Comparison of ENCODE assay signal across 8 cellular contexts in the genomic region with DNA sequence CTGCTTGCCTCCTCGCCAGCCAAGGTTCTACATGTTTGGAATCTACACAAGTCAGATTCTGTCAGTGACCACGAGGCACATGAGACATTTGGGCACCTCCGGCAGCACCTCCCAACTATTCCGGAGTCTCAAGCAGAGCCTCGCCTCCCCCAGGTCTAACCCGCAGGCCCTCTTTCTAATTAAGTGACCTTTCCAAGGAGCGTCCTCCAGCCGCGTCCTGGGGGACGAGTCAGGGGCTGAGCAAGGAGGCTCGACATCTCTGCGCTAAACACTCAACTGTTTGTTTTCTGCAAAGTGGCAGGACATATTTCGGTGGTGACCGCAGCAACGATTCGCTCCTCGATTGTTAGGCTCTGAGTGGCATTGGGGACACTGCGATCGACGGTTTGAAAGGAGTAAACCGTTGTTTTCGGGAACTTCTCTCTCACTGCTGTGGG. TPM values are rescaled to one million over a fixed set of nuclear protein-coding genes. Genes with fewer than 3 reads are reported as not detected.
DNase-seq lines count a peak whose midpoint lies in the region; ATAC-seq and TF ChIP-seq lines count a peak whose summit lies in the region.

No MANE protein-coding gene starts in this region.

- H3K4me1 ChIP-seq in body of pancreas (peaks cover 14% of the 10 kb centered on the region), subcutaneous abdominal adipose tissue (ENCODE audit: control insufficient read depth in 5 of 5, insufficient read depth in 5 of 5, low read length in 5 of 5) (peaks cover 4 to 24% (median 20%) of the 10 kb centered on the region in 5 donors)

- TF ChIP-seq POLR2A in body of pancreas (IDR thresholded peaks at IDR 0.05) = no peak

- H3K27me3 ChIP-seq in body of pancreas = no peaks in the 10 kb centered on the region
- H3K27me3 ChIP-seq in subcutaneous abdominal adipose tissue (ENCODE audit: control insufficient read depth in 5 of 5, insufficient read depth in 4 of 5, low read length in 5 of 5) = peaks cover 0 to 5% (median 0%) of the 10 kb centered on the region in 5 donors

- no peaks in the 10 kb centered on the region for H3K36me3 ChIP-seq in body of pancreas (replicated peaks in 1 of 2; ENCODE audit: insufficient read depth in 1 of 2, low read depth in 2 of 2)
- H3K36me3 ChIP-seq in subcutaneous abdominal adipose tissue (ENCODE audit: control insufficient read depth in 5 of 5, insufficient read depth in 5 of 5, low read length in 5 of 5) = no peaks in the 10 kb centered on the region

- TF ChIP-seq CTCF in body of pancreas (IDR thresholded peaks at IDR 0.05) = no peak

- in situ Hi-C loops in Caki2 (cut with HindIII; ENCODE audit: low pct_unique_long_range_greater_than_20kb, low sequenced_read_pairs) = no loop called here

- WGBS in body of pancreas, 2 donors = 1% methylated on average over 14 to 22 of the region's 22 CpGs

- no peaks in the 10 kb centered on the region for H3K9me3 ChIP-seq in body of pancreas
- no peaks in the 10 kb centered on the region for H3K9me3 ChIP-seq in subcutaneous abdominal adipose tissue (ENCODE audit: control insufficient read depth in 5 of 5, low read length in 5 of 5)

- intact Hi-C loops in body of pancreas (cut with DNase I) = no loop called here

- DNase-seq in Caki2 (ENCODE audit: low read depth) (peak; percentile 1), body of pancreas (no peak), kidney glomerular epithelial cell (lab: John Stamatoyannopoulos, UW) (peak; percentile 37), Kasumi-1 (lab: John Stamatoyannopoulos, UW) (no peak)

- H3K27ac ChIP-seq in body of pancreas (peak overlapping the region in 3 of 4 donors; percentile 4 to 59 (median 55)), subcutaneous abdominal adipose tissue (ENCODE audit: low read depth, low read length) (no peak overlapping the region)

- ATAC-seq in HG03520 (IDR thresholded peaks at IDR 0.05; ENCODE audit: unreplicated experiment) (peak; percentile 7), body of pancreas (peak; percentile 15), HG02763 (IDR thresholded peaks at IDR 0.05; ENCODE audit: unreplicated experiment) (no peak), HG02610 (IDR thresholded peaks at IDR 0.05; ENCODE audit: unreplicated experiment) (no peak)

- peak overlapping the region; percentile 7 to 80 (median 41) for H3K9ac ChIP-seq in subcutaneous abdominal adipose tissue (ENCODE audit: low read length in 5 of 5)

- H3K4me3 ChIP-seq in body of pancreas (peak overlapping the region; percentile 23 to 92), subcutaneous abdominal adipose tissue (ENCODE audit: low read depth in 1 of 5, low read length in 5 of 5) (peak overlapping the region; percentile 81 to 90 (median 89))

RNA-seq across cellular contexts. Expression of gene ARMH4, which starts 0.7 kb away (rescaled TPM):
- total RNA-seq in Caki2 (2014; rRNA removed; shearing (Covaris generic); ENCODE audit: low replicate concordance) = 0.10 and 0.35 TPM in 2 replicates
- 1 to 10 TPM in 1 of 2 donors, not detected in 1; 1.0 TPM for total RNA-seq in body of pancreas

RNA-seq across cellular contexts. Expression of gene ACTR10, which starts 48.7 kb away (rescaled TPM):
- 61.0 and 133 TPM in 2 replicates for total RNA-seq in Caki2 (2014; rRNA removed; shearing (Covaris generic); ENCODE audit: low replicate concordance)
- 10 to 100 TPM; 31.9 to 74.5 TPM for total RNA-seq in body of pancreas

Comparison
In these comparisons a context has a peak if more than half of its experiments do, and no peak if none do; other contexts are left out.
1. DNase-seq: peak in Caki2 (single experiment) and kidney glomerular epithelial cell (single experiment); none in body of pancreas (0 of 4) and Kasumi-1 (0 of 2).
2. ATAC-seq: peak in HG03520 (single experiment) and body of pancreas (single experiment); none in HG02763 (single experiment) and HG02610 (single experiment).